18 cellular contexts compared by ENCODE assay signal in genomic region chr12:45669762-45670161, GRCh38. TPM values are rescaled to one million over a fixed set of nuclear protein-coding genes. Genes with fewer than 3 reads are reported as not detected.
DNase-seq lines count a peak whose midpoint lies in the region; ATAC-seq lines count a peak whose summit lies in the region.
"Had no signal": no experiment of that assay in that cellular context is flagged by ENCODE, and none has a peak within 500 bp of the region (broad histone marks: within the 10 kb centered on the region; RNA-seq: fewer than 3 reads in every experiment).

No MANE protein-coding gene starts in this region.

- H3K9me3 Mint-ChIP-seq in activated CD4-positive, alpha-beta memory T cell treated with anti-CD3 and anti-CD28 coated beads, Interleukin-2, amount 10 ng/mL, durations not matched to agents 7 days and 5 days = no peaks in the 10 kb centered on the region
- no peaks in the 10 kb centered on the region for H3K9me3 Mint-ChIP-seq in activated CD4-positive, alpha-beta memory T cell treated with anti-CD3 and anti-CD28 coated beads for 36 hours

- H3K4me3 Mint-ChIP-seq in activated CD4-positive, alpha-beta memory T cell treated with anti-CD3 and anti-CD28 coated beads, Interleukin-2, amount 10 ng/mL, durations not matched to agents 7 days and 5 days = peak overlapping the region; percentile 14
- no peak overlapping the region for H3K4me3 Mint-ChIP-seq in activated CD4-positive, alpha-beta memory T cell treated with anti-CD3 and anti-CD28 coated beads for 36 hours

- POLR2A ChIA-PET in activated CD4-positive, alpha-beta memory T cell treated with anti-CD3 and anti-CD28 coated beads, Interleukin-2, amount 10 ng/mL, durations not matched to agents 7 days and 5 days (lab: Charles Lee) = interaction anchor here (0.6 to 4.5 kb wide), 9 partner anchors 8 to 320 kb away, joined by 3 to 172 read pairs (median 4); partner anchors contain the start of gene ARID2
- POLR2A ChIA-PET in activated CD4-positive, alpha-beta memory T cell treated with anti-CD3 and anti-CD28 coated beads for 36 hours (lab: Charles Lee) = interaction anchor here (1.1 kb wide), 1 partner anchor 58 kb away, joined by 4 read pairs; no protein-coding TSS in a partner anchor

- H3K9me3 ChIP-seq in KOPT-K1 (ENCODE audit: insufficient read depth, low read length, poor library complexity, severe bottlenecking) = no peaks in the 10 kb centered on the region
- H3K9me3 ChIP-seq: right lobe of liver, transverse colon had no signal

- H3K4me1 Mint-ChIP-seq in activated CD4-positive, alpha-beta memory T cell treated with anti-CD3 and anti-CD28 coated beads, Interleukin-2, amount 10 ng/mL, durations not matched to agents 7 days and 5 days = peaks cover 39% of the 10 kb centered on the region
- peaks cover 27% of the 10 kb centered on the region for H3K4me1 Mint-ChIP-seq in activated CD4-positive, alpha-beta memory T cell treated with anti-CD3 and anti-CD28 coated beads for 36 hours (ENCODE audit: low read depth)

- H3K27ac Mint-ChIP-seq in activated CD4-positive, alpha-beta memory T cell treated with anti-CD3 and anti-CD28 coated beads, Interleukin-2, amount 10 ng/mL, durations not matched to agents 7 days and 5 days = peak overlapping the region; percentile 62
- H3K27ac Mint-ChIP-seq in activated CD4-positive, alpha-beta memory T cell treated with anti-CD3 and anti-CD28 coated beads for 36 hours = no peak overlapping the region

- H3K36me3 ChIP-seq in KOPT-K1 (ENCODE audit: insufficient read depth, low read length) = no peaks in the 10 kb centered on the region
- H3K36me3 ChIP-seq: brain microvascular endothelial cell, right lobe of liver, transverse colon had no signal

- H3K36me3 Mint-ChIP-seq in activated CD4-positive, alpha-beta memory T cell treated with anti-CD3 and anti-CD28 coated beads, Interleukin-2, amount 10 ng/mL, durations not matched to agents 7 days and 5 days (ENCODE audit: low read depth) = peaks cover 12% of the 10 kb centered on the region
- no peaks in the 10 kb centered on the region for H3K36me3 Mint-ChIP-seq in activated CD4-positive, alpha-beta memory T cell treated with anti-CD3 and anti-CD28 coated beads for 36 hours

- peak overlapping the region; percentile 96 for H3K27ac ChIP-seq in KOPT-K1 (ENCODE audit: low read depth, low read length, poor library complexity, severe bottlenecking)
- H3K27ac ChIP-seq: brain microvascular endothelial cell, right lobe of liver had no signal

- CTCF ChIA-PET in activated CD4-positive, alpha-beta memory T cell treated with anti-CD3 and anti-CD28 coated beads, Interleukin-2, amount 10 ng/mL, durations not matched to agents 7 days and 5 days (lab: Charles Lee) = interaction anchor here (1.1 to 5.1 kb wide), 5 partner anchors 53 to 320 kb away, joined by 3 to 49 read pairs (median 7); no protein-coding TSS in a partner anchor
- CTCF ChIA-PET in activated CD4-positive, alpha-beta memory T cell treated with anti-CD3 and anti-CD28 coated beads for 36 hours (lab: Charles Lee) = interaction anchor here (1.4 to 2.7 kb wide), 3 partner anchors 56 to 126 kb away, joined by 5 to 16 read pairs (median 7); no protein-coding TSS in a partner anchor

- H3K27me3 Mint-ChIP-seq in activated CD4-positive, alpha-beta memory T cell treated with anti-CD3 and anti-CD28 coated beads, Interleukin-2, amount 10 ng/mL, durations not matched to agents 7 days and 5 days = peaks cover 16% of the 10 kb centered on the region
- no peaks in the 10 kb centered on the region for H3K27me3 Mint-ChIP-seq in activated CD4-positive, alpha-beta memory T cell treated with anti-CD3 and anti-CD28 coated beads for 36 hours

- intact Hi-C loops in activated CD4-positive, alpha-beta memory T cell treated with anti-CD3 and anti-CD28 coated beads for 36 hours (cut with micrococcal nuclease) = loop anchor here (2.0 to 10.0 kb wide), 3 partner anchors 57 to 435 kb away; no protein-coding TSS in a partner anchor
- intact Hi-C loops in sciatic nerve (cut with DNase I) = no loop called here

- ATAC-seq in sciatic nerve (peak; percentile 80), GM18909 (IDR thresholded peaks at IDR 0.05; ENCODE audit: poor library complexity, unreplicated experiment) (no peak)
- ATAC-seq: left ventricle myocardium superior, Panc1, SK-N-SH treated with all-trans-retinoic acid at 6 μM for 48 hours had no signal

- no peak for DNase-seq in activated CD4-positive, alpha-beta memory T cell treated with anti-CD3 and anti-CD28 coated beads, Interleukin-2, amount 10 ng/mL, durations not matched to agents 7 days and 5 days
- no peak for DNase-seq in activated CD4-positive, alpha-beta memory T cell treated with anti-CD3 and anti-CD28 coated beads for 36 hours
- DNase-seq in fibroblast of gingiva (ENCODE audit: low read depth) (peak; percentile 22), sciatic nerve (ENCODE audit: low spot score) (no peak), midbrain (lab: John Stamatoyannopoulos, UW) (no peak), 8988T (no peak)
- DNase-seq: brain microvascular endothelial cell; DMS79 treated with DMSO at 0.1 percent for 48 hours; left ventricle myocardium superior; NCI-H1436; NCI-H2171; right lobe of liver; stimulated activated naive CD4-positive, alpha-beta T cell treated with Interleukin-2 at 50 U/mL for 16 hours; transverse colon had no signal

RNA-seq across cellular contexts. Expression of gene ARID2, which starts 59.7 kb away (rescaled TPM):
- total RNA-seq in activated CD4-positive, alpha-beta memory T cell treated with anti-CD3 and anti-CD28 coated beads, Interleukin-2, amount 10 ng/mL, durations not matched to agents 7 days and 5 days = 10 to 100 TPM; 39.9 to 43.9 TPM
- total RNA-seq in activated CD4-positive, alpha-beta memory T cell treated with anti-CD3 and anti-CD28 coated beads for 36 hours = 10 to 100 TPM; 25.5 to 28.2 TPM
- total RNA-seq in sciatic nerve = 42.8 TPM
